Comparison of ENCODE assay signal across 19 cellular contexts in genomic region chr2:238069021-238069709, GRCh38. TPM values are rescaled to one million over a fixed set of nuclear protein-coding genes. Genes with fewer than 3 reads are reported as not detected.
A peak's percentile ranks its signal among the peaks of the same experiment; 100 is the strongest.
DNase-seq lines count a peak whose midpoint lies in the region; ATAC-seq, FAIRE-seq and TF ChIP-seq lines count a peak whose summit lies in the region.
"Had no signal": no experiment of that assay in that cellular context is flagged by ENCODE, and none has a peak within 500 bp of the region (broad histone marks: within the 10 kb centered on the region; RNA-seq: fewer than 3 reads in every experiment).

No MANE protein-coding gene starts in this region.

- H3K9me3 ChIP-seq in OCI-LY1 (ENCODE audit: low read length): peaks cover 14% of the 10 kb centered on the region
- H3K9me3 ChIP-seq in naive thymus-derived CD4-positive, alpha-beta T cell (ENCODE audit: control insufficient read depth in 2 of 3, low read length in 3 of 3): no peaks in the 10 kb centered on the region
- H3K9me3 ChIP-seq: adrenal gland, esophagus muscularis mucosa, mucosa of descending colon had no signal

- POLR2A ChIA-PET in naive thymus-derived CD4-positive, alpha-beta T cell (lab: Charles Lee): interaction anchor here (1.0 kb wide), 1 partner anchor 8 kb away, joined by 3 read pairs; the partner anchor contains the start of gene SCLY

- no peaks in the 10 kb centered on the region for H3K79me2 ChIP-seq in OCI-LY1 (ENCODE audit: insufficient read depth, low read length)

- H3K27me3 Mint-ChIP-seq in activated CD8-positive, alpha-beta memory T cell treated with anti-CD3 and anti-CD28 coated beads, Interleukin-2, amount 10 ng/mL, durations not matched to agents 7 days and 5 days: no peaks in the 10 kb centered on the region
- no peaks in the 10 kb centered on the region for H3K27me3 Mint-ChIP-seq in activated naive CD8-positive, alpha-beta T cell
- H3K27me3 Mint-ChIP-seq in naive thymus-derived CD4-positive, alpha-beta T cell: no peaks in the 10 kb centered on the region
- H3K27me3 Mint-ChIP-seq: type B pancreatic cell had no signal

- H3K9me3 Mint-ChIP-seq in activated CD8-positive, alpha-beta memory T cell treated with anti-CD3 and anti-CD28 coated beads, Interleukin-2, amount 10 ng/mL, durations not matched to agents 7 days and 5 days (ENCODE audit: low read depth): peaks cover 14% of the 10 kb centered on the region
- peaks cover 18% of the 10 kb centered on the region for H3K9me3 Mint-ChIP-seq in activated naive CD8-positive, alpha-beta T cell (ENCODE audit: low read depth)
- peaks cover 0 to 24% (median 0%) of the 10 kb centered on the region in 11 donors for H3K9me3 Mint-ChIP-seq in naive thymus-derived CD4-positive, alpha-beta T cell
- H3K9me3 Mint-ChIP-seq: type B pancreatic cell had no signal

- peaks cover 46% of the 10 kb centered on the region for H3K4me1 Mint-ChIP-seq in activated CD8-positive, alpha-beta memory T cell treated with anti-CD3 and anti-CD28 coated beads, Interleukin-2, amount 10 ng/mL, durations not matched to agents 7 days and 5 days
- H3K4me1 Mint-ChIP-seq in activated naive CD8-positive, alpha-beta T cell (ENCODE audit: low read depth): peaks cover 53% of the 10 kb centered on the region
- H3K4me1 Mint-ChIP-seq in naive thymus-derived CD4-positive, alpha-beta T cell: peaks cover 10 to 59% (median 34%) of the 10 kb centered on the region in 7 donors

- TF ChIP-seq CTCF in OCI-LY1 (IDR thresholded peaks at IDR 0.05; ENCODE audit: low read length) (no peak), D721Med (IDR thresholded peaks at IDR 0.05; ENCODE audit: insufficient read depth, missing control alignments) (no peak)

- no peak overlapping the region for H3K4me2 ChIP-seq in OCI-LY1 (ENCODE audit: low read length)
- H3K4me2 ChIP-seq: A549; BLaER1 treated with 17β-estradiol and CSF1 and Interleukin-3, amounts not matched to agents 10 nM and 100 nM had no signal

- H3K4me3 ChIP-seq in OCI-LY1 (ENCODE audit: low read depth, low read length, poor library complexity, severe bottlenecking): no peak overlapping the region
- no peak overlapping the region for H3K4me3 ChIP-seq in naive thymus-derived CD4-positive, alpha-beta T cell (ENCODE audit: low read length)
- H3K4me3 ChIP-seq: A549; adrenal gland; BLaER1 treated with 17β-estradiol and CSF1 and Interleukin-3, amounts not matched to agents 10 nM and 100 nM; esophagus muscularis mucosa; left lung; mucosa of descending colon had no signal

- no peaks in the 10 kb centered on the region for H3K27me3 ChIP-seq in OCI-LY1 (ENCODE audit: insufficient read depth, low read length)
- no peaks in the 10 kb centered on the region for H3K27me3 ChIP-seq in naive thymus-derived CD4-positive, alpha-beta T cell (ENCODE audit: control insufficient read depth in 2 of 2, insufficient read depth in 2 of 2, low read length in 2 of 2)
- H3K27me3 ChIP-seq: adrenal gland; BLaER1 treated with 17β-estradiol and CSF1 and Interleukin-3, amounts not matched to agents 10 nM and 100 nM; esophagus muscularis mucosa; left lung had no signal

- CTCF ChIA-PET in activated CD8-positive, alpha-beta memory T cell treated with anti-CD3 and anti-CD28 coated beads, Interleukin-2, amount 10 ng/mL, durations not matched to agents 7 days and 5 days (lab: Charles Lee): no interaction called here
- CTCF ChIA-PET in naive thymus-derived CD4-positive, alpha-beta T cell (lab: Charles Lee): interaction anchor here (0.6 kb wide), 1 partner anchor 208 kb away, joined by 3 read pairs; no protein-coding TSS in a partner anchor

- peak overlapping the region; percentile 25 for H3K27ac ChIP-seq in OCI-LY1 (ENCODE audit: low read depth, low read length, poor library complexity, severe bottlenecking)
- peak overlapping the region; percentile 37 for H3K27ac ChIP-seq in naive thymus-derived CD4-positive, alpha-beta T cell (ENCODE audit: low read depth, low read length)
- H3K27ac ChIP-seq: A549; adrenal gland; BLaER1 treated with 17β-estradiol and CSF1 and Interleukin-3, amounts not matched to agents 10 nM and 100 nM; esophagus muscularis mucosa; left lung had no signal

- H2AFZ ChIP-seq in OCI-LY1 (ENCODE audit: low read length): no peak overlapping the region

- DNase-seq in activated CD8-positive, alpha-beta memory T cell treated with anti-CD3 and anti-CD28 coated beads, Interleukin-2, amount 10 ng/mL, durations not matched to agents 7 days and 5 days: no peak
- no peak for DNase-seq in activated CD8-positive, alpha-beta memory T cell treated with anti-CD3 and anti-CD28 coated beads, Interleukin-2, amount 50 U/mL, for 4 hours
- DNase-seq in naive thymus-derived CD4-positive, alpha-beta T cell: no peak
- no peak for DNase-seq in H4 (ENCODE audit: low spot score)
- no peak for DNase-seq in CD1c-positive myeloid dendritic cell (ENCODE audit: extremely low spot score)
- DNase-seq in D721Med (ENCODE audit: insufficient read length, low spot score): no peak
- DNase-seq: left lung; mucosa of descending colon; NCI-H187 treated with DMSO at 0.1 percent for 48 hours; NK-92 treated with Interleukin-12 subunit alpha and Interleukin-12 subunit beta, amount 100 ng/mL, for 24 hours; right cardiac atrium; stimulated activated naive CD4-positive, alpha-beta T cell treated with Interleukin-2 at 50 U/mL for 16 hours had no signal

- no peak overlapping the region for H3K4me3 Mint-ChIP-seq in activated CD8-positive, alpha-beta memory T cell treated with anti-CD3 and anti-CD28 coated beads, Interleukin-2, amount 10 ng/mL, durations not matched to agents 7 days and 5 days
- H3K4me3 Mint-ChIP-seq in activated naive CD8-positive, alpha-beta T cell: peak overlapping the region; percentile 79
- H3K4me3 Mint-ChIP-seq in naive thymus-derived CD4-positive, alpha-beta T cell: peak overlapping the region in 9 of 10 donors; percentile 22 to 81 (median 66)
- H3K4me3 Mint-ChIP-seq: type B pancreatic cell had no signal

- H3K36me3 ChIP-seq in OCI-LY1 (ENCODE audit: insufficient read depth, low read length): peaks cover 93% of the 10 kb centered on the region
- H3K36me3 ChIP-seq in naive thymus-derived CD4-positive, alpha-beta T cell (ENCODE audit: control insufficient read depth in 2 of 3, insufficient read depth in 3 of 3, low read length in 3 of 3): peaks cover 0 to 19% (median 0%) of the 10 kb centered on the region in 3 experiments

- no peaks in the 10 kb centered on the region for H3K9me2 ChIP-seq in OCI-LY1 (ENCODE audit: low read depth, low read length)

- intact Hi-C loops in naive thymus-derived CD4-positive, alpha-beta T cell (cut with micrococcal nuclease): no loop called here

- FAIRE-seq in D721Med (lab: Jason Lieb, UNC): no peak
- FAIRE-seq: A549 had no signal

- ATAC-seq in activated CD8-positive, alpha-beta memory T cell treated with anti-CD3 and anti-CD28 coated beads, Interleukin-2, amount 10 ng/mL, durations not matched to agents 7 days and 5 days: no peak
- peak; percentile 27 for ATAC-seq in naive thymus-derived CD4-positive, alpha-beta T cell
- ATAC-seq: A549, left lung, mucosa of descending colon, right cardiac atrium had no signal

- H3K27ac Mint-ChIP-seq in activated CD8-positive, alpha-beta memory T cell treated with anti-CD3 and anti-CD28 coated beads, Interleukin-2, amount 10 ng/mL, durations not matched to agents 7 days and 5 days: peak overlapping the region; percentile 81
- peak overlapping the region; percentile 64 for H3K27ac Mint-ChIP-seq in activated naive CD8-positive, alpha-beta T cell
- peak overlapping the region in 8 of 9 donors; percentile 33 to 89 (median 79) for H3K27ac Mint-ChIP-seq in naive thymus-derived CD4-positive, alpha-beta T cell
- H3K27ac Mint-ChIP-seq: type B pancreatic cell had no signal

- peaks cover 75% of the 10 kb centered on the region for H3K36me3 Mint-ChIP-seq in activated CD8-positive, alpha-beta memory T cell treated with anti-CD3 and anti-CD28 coated beads, Interleukin-2, amount 10 ng/mL, durations not matched to agents 7 days and 5 days
- peaks cover 47% of the 10 kb centered on the region for H3K36me3 Mint-ChIP-seq in activated naive CD8-positive, alpha-beta T cell
- peaks cover 15 to 69% (median 63%) of the 10 kb centered on the region in 5 donors for H3K36me3 Mint-ChIP-seq in naive thymus-derived CD4-positive, alpha-beta T cell

- no peaks in the 10 kb centered on the region for H4K20me1 ChIP-seq in OCI-LY1 (ENCODE audit: insufficient read depth, low read length)

- peaks cover 12% of the 10 kb centered on the region for H3K4me1 ChIP-seq in OCI-LY1 (ENCODE audit: insufficient read depth, low read length, severe bottlenecking)
- peaks cover 17 to 34% of the 10 kb centered on the region in 2 donors for H3K4me1 ChIP-seq in naive thymus-derived CD4-positive, alpha-beta T cell (ENCODE audit: control insufficient read depth in 2 of 2, insufficient read depth in 2 of 2, low read length in 2 of 2)
- H3K4me1 ChIP-seq: A549, adrenal gland, esophagus muscularis mucosa, left lung had no signal

- no peaks in the 10 kb centered on the region for H3F3A ChIP-seq in OCI-LY1 (ENCODE audit: insufficient read depth, low read length)

- no peak overlapping the region for H3K9ac ChIP-seq in OCI-LY1 (ENCODE audit: low read length)
- H3K9ac ChIP-seq: BLaER1 treated with 17β-estradiol and CSF1 and Interleukin-3, amounts not matched to agents 10 nM and 100 nM had no signal

RNA-seq across cellular contexts. Expression of gene SCLY, which starts 8.4 kb away (rescaled TPM):
- total RNA-seq in activated CD8-positive, alpha-beta memory T cell treated with anti-CD3 and anti-CD28 coated beads, Interleukin-2, amount 10 ng/mL, durations not matched to agents 7 days and 5 days: 10 to 100 TPM; 29.1 to 53.8 TPM
- total RNA-seq in naive thymus-derived CD4-positive, alpha-beta T cell: 10 to 100 TPM; 16.1 to 47.3 (median 29.1) TPM
- polyA plus RNA-seq in naive thymus-derived CD4-positive, alpha-beta T cell: 10 to 100 TPM; 12.2 to 14.1 TPM
- 19.6 and 20.5 TPM in 2 replicates for total RNA-seq in H4 (2014; rRNA removed; shearing (Covaris generic))

RNA-seq across cellular contexts. Expression of gene ESPNL, which starts 31.0 kb away (rescaled TPM):
- total RNA-seq in activated CD8-positive, alpha-beta memory T cell treated with anti-CD3 and anti-CD28 coated beads, Interleukin-2, amount 10 ng/mL, durations not matched to agents 7 days and 5 days: under 1 TPM in 1 of 2 experiments, not detected in 1; 0.05 TPM
- total RNA-seq in naive thymus-derived CD4-positive, alpha-beta T cell: under 1 TPM in 4 of 5 experiments, not detected in 1; 0.07 to 0.35 (median 0.31) TPM
- polyA plus RNA-seq in naive thymus-derived CD4-positive, alpha-beta T cell: not detected
- total RNA-seq in H4 (2014; rRNA removed; shearing (Covaris generic)): not detected in 2 replicates
